In the genomic region with DNA sequence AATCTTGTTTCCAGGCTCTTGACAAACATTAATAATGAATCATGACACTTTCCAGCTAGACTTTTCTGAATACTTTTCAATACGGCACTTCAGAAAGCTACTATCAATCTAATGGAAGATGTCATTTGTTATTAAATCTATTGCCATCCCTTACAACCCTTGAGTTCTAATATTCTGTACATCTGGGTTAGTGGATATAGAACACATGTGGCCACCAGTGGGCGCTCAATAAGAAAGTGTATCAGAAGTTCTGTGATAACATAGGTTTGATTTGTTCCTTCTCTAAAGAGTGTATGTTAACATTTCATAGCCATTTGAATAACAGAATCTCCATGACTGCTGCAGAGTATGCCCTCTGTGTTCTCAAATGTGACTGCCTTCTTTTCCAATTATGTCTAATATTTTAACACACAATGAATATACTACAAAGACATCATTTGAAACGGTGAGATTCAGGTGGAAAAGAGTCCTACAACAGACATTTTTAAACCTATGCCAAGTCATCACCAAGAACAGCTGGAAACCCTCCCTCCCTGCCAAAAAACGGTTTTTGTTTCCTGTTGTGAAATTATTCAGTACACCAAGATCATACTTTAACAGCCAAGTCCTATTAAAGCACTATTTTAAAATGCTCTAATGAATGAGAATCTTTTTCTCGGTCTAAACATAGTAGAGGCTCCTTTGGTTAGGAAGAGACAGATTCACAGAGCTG, we compare ENCODE assay signal across 8 cellular contexts. TPM values are rescaled to one million over a fixed set of nuclear protein-coding genes. Genes with fewer than 3 reads are reported as not detected.
DNase-seq lines count a peak whose midpoint lies in the region; ATAC-seq, FAIRE-seq and TF ChIP-seq lines count a peak whose summit lies in the region.

No MANE protein-coding gene starts in this region.

- H3K27ac ChIP-seq in WERI-Rb-1, result no peak overlapping the region
- no peak overlapping the region for H3K27ac ChIP-seq in pancreas

- in situ Hi-C loops in KBM-7 (cut with MboI; ENCODE audit: low pct_unique_long_range_greater_than_20kb, low sequenced_read_pairs), result no loop called here

- H3K9me3 ChIP-seq in WERI-Rb-1 (ENCODE audit: severe bottlenecking) (no peaks in the 10 kb centered on the region), pancreas (no peaks in the 10 kb centered on the region)

- H3K4me3 ChIP-seq in WERI-Rb-1 (ENCODE audit: low read depth, low read length) (no peak overlapping the region), pancreas (no peak overlapping the region)

- no peak for FAIRE-seq in D721Med (lab: Jason Lieb, UNC)
- peak; percentile 23 for FAIRE-seq in pancreas (lab: Jason Lieb, UNC)

- ATAC-seq in esophagus mucosa (peak; percentile 48), pancreas (peak in 3 of 4 donors; percentile 59 to 77 (median 68)), HG02759 (IDR thresholded peaks at IDR 0.05; ENCODE audit: unreplicated experiment) (no peak), GM21825 (IDR thresholded peaks at IDR 0.05; ENCODE audit: unreplicated experiment) (no peak), GM19395 (IDR thresholded peaks at IDR 0.05; ENCODE audit: unreplicated experiment) (no peak)

- no peaks in the 10 kb centered on the region for H3K36me3 ChIP-seq in WERI-Rb-1
- no peaks in the 10 kb centered on the region for H3K36me3 ChIP-seq in pancreas

- TF ChIP-seq CTCF in D721Med (IDR thresholded peaks at IDR 0.05; ENCODE audit: insufficient read depth, missing control alignments), result peak; percentile 72
- TF ChIP-seq CTCF in WERI-Rb-1 (IDR thresholded peaks at IDR 0.05; ENCODE audit: low read depth, low read length), result peak; percentile 56
- TF ChIP-seq CTCF in pancreas (IDR thresholded peaks at IDR 0.05), result peak; percentile 29 to 58 (median 49)

- intact Hi-C loops in pancreas (cut with DNase I), result no loop called here

- H3K27me3 ChIP-seq in WERI-Rb-1 (ENCODE audit: insufficient read depth, low read depth, severe bottlenecking) (no peaks in the 10 kb centered on the region), pancreas (peaks cover 0 to 4% (median 0%) of the 10 kb centered on the region in 4 donors)

- H3K4me1 ChIP-seq in pancreas, result no peaks in the 10 kb centered on the region

- DNase-seq in D721Med (ENCODE audit: insufficient read length, low spot score) (no peak), KBM-7 (peak; percentile 36), WERI-Rb-1 (peak; percentile 45), pancreas (peak; percentile 17 to 64 (median 29))

- WGBS in pancreas, 2 donors, result 37 to 44% methylated on average over 5 of the region's 5 CpGs

RNA-seq across cellular contexts. Expression of gene ALDH1A2, which starts 22.2 kb away (rescaled TPM):
- 1.8 TPM for total RNA-seq in esophagus mucosa
- 1 to 10 TPM; 2.2 to 6.6 (median 4.7) TPM for total RNA-seq in pancreas
- 1 to 10 TPM; 1.6 to 2.5 TPM for polyA plus RNA-seq in pancreas

Comparison
In these comparisons a context has a peak if more than half of its experiments do, and no peak if none do; other contexts are left out.
1. ATAC-seq: peak in esophagus mucosa (single experiment) and pancreas (3 of 4); none in HG02759 (single experiment), GM21825 (single experiment) and GM19395 (single experiment).
2. Peak in every context shown above with its lines, with median percentiles within 50 percentile points of each other: CTCF ChIP-seq.